In genomic region chr3:32109256-32109655, GRCh38 we compare ENCODE assay signal across 9 cellular contexts. TPM values are rescaled to one million over a fixed set of nuclear protein-coding genes. Genes with fewer than 3 reads are reported as not detected.
DNase-seq lines count a peak whose midpoint lies in the region; ATAC-seq, FAIRE-seq and TF ChIP-seq lines count a peak whose summit lies in the region.
"Had no signal": no experiment of that assay in that cellular context is flagged by ENCODE, and none has a peak within 500 bp of the region (broad histone marks: within the 10 kb centered on the region; RNA-seq: fewer than 3 reads in every experiment).

No MANE protein-coding gene starts in this region.

- intact Hi-C loops in posterior vena cava (cut with DNase I), result no loop called here

- no peak for FAIRE-seq in GM12892 (lab: Jason Lieb, UNC)

- H3K27me3 Mint-ChIP-seq in activated CD4-positive, alpha-beta memory T cell treated with anti-CD3 and anti-CD28 coated beads, Interleukin-2, amount 10 ng/mL, durations not matched to agents 7 days and 5 days, result no peaks in the 10 kb centered on the region
- H3K27me3 Mint-ChIP-seq in immature natural killer cell (ENCODE audit: low read depth in 3 of 3), result peaks cover 0 to 2% (median under 1%) of the 10 kb centered on the region in 3 donors

- POLR2A ChIA-PET in activated CD4-positive, alpha-beta memory T cell treated with anti-CD3 and anti-CD28 coated beads, Interleukin-2, amount 10 ng/mL, durations not matched to agents 7 days and 5 days (lab: Charles Lee), result no interaction called here

- H3K27ac Mint-ChIP-seq in activated CD4-positive, alpha-beta memory T cell treated with anti-CD3 and anti-CD28 coated beads, Interleukin-2, amount 10 ng/mL, durations not matched to agents 7 days and 5 days, result no peak overlapping the region
- H3K27ac Mint-ChIP-seq in immature natural killer cell, result no peak overlapping the region
- H3K27ac Mint-ChIP-seq: T-helper 2 cell treated with Interferon-gamma antibody and Interleukin-4, amounts not matched to agents 5 μg/mL and 100 μg/mL, for 36 hours had no signal

- H3K4me3 Mint-ChIP-seq in activated CD4-positive, alpha-beta memory T cell treated with anti-CD3 and anti-CD28 coated beads, Interleukin-2, amount 10 ng/mL, durations not matched to agents 7 days and 5 days, result no peak overlapping the region
- H3K4me3 Mint-ChIP-seq in immature natural killer cell, result peak overlapping the region in 1 of 5 donors; percentile 38
- H3K4me3 Mint-ChIP-seq: T-helper 2 cell treated with Interferon-gamma antibody and Interleukin-4, amounts not matched to agents 5 μg/mL and 100 μg/mL, for 36 hours had no signal

- peaks cover 56% of the 10 kb centered on the region for H3K4me1 Mint-ChIP-seq in activated CD4-positive, alpha-beta memory T cell treated with anti-CD3 and anti-CD28 coated beads, Interleukin-2, amount 10 ng/mL, durations not matched to agents 7 days and 5 days
- H3K4me1 Mint-ChIP-seq in immature natural killer cell, result peaks cover 42 to 68% of the 10 kb centered on the region in 2 donors

- CTCF ChIA-PET in activated CD4-positive, alpha-beta memory T cell treated with anti-CD3 and anti-CD28 coated beads, Interleukin-2, amount 10 ng/mL, durations not matched to agents 7 days and 5 days (lab: Charles Lee), result no interaction called here

- H3K9me3 Mint-ChIP-seq in activated CD4-positive, alpha-beta memory T cell treated with anti-CD3 and anti-CD28 coated beads, Interleukin-2, amount 10 ng/mL, durations not matched to agents 7 days and 5 days, result no peaks in the 10 kb centered on the region
- H3K9me3 Mint-ChIP-seq in immature natural killer cell, result peaks cover 0 to 3% (median under 1%) of the 10 kb centered on the region in 6 donors

- H3K36me3 Mint-ChIP-seq in activated CD4-positive, alpha-beta memory T cell treated with anti-CD3 and anti-CD28 coated beads, Interleukin-2, amount 10 ng/mL, durations not matched to agents 7 days and 5 days (ENCODE audit: low read depth), result peaks cover 16% of the 10 kb centered on the region
- H3K36me3 Mint-ChIP-seq in immature natural killer cell, result peaks cover 0 to 4% (median 3%) of the 10 kb centered on the region in 3 donors

- peak; percentile 81 for DNase-seq in DMS79 treated with DMSO at 0.1 percent for 48 hours (lab: John Stamatoyannopoulos, UW)
- DNase-seq in globus pallidus (ENCODE audit: low spot score), result peak; percentile 84
- DNase-seq in posterior vena cava (ENCODE audit: low spot score), result peak; percentile 95
- DNase-seq in activated CD4-positive, alpha-beta memory T cell treated with anti-CD3 and anti-CD28 coated beads, Interleukin-2, amount 10 ng/mL, durations not matched to agents 7 days and 5 days, result no peak
- no peak for DNase-seq in GM12892 (ENCODE audit: insufficient read length)
- DNase-seq in immature natural killer cell, result no peak
- no peak for DNase-seq in HPDE6-E6E7 (ENCODE audit: extremely low spot score)

- TF ChIP-seq POLR2A in GM12892 (IDR thresholded peaks at IDR 0.05; ENCODE audit: low read depth, low read length), result no peak

- no peak for ATAC-seq in SK-N-SH treated with all-trans-retinoic acid at 6 μM for 48 hours

TF ChIP-seq in SK-N-SH treated with all-trans-retinoic acid at 6 μM for 48 hours, 23 proteins besides CTCF, POLR2A, EP300 and RAD21:
- TF ChIP-seq SNAI2 (CRISPR knock-in tag; IDR thresholded peaks at IDR 0.05), result no peak
- 0 out of 2 replicates have a peak, but pooled peaks have one; percentile 9 for TF ChIP-seq ISL1 (CRISPR knock-in tag; IDR thresholded peaks at IDR 0.05)
- no peak for TF ChIP-seq ZNF70 (CRISPR knock-in tag; IDR thresholded peaks at IDR 0.05)
- no peak for TF ChIP-seq CREB5 (CRISPR knock-in tag; IDR thresholded peaks at IDR 0.05; ENCODE audit: low read depth)
- no peak for TF ChIP-seq CSDC2 (CRISPR knock-in tag; IDR thresholded peaks at IDR 0.05)
TF ChIP-seq in SK-N-SH treated with all-trans-retinoic acid at 6 μM for 48 hours: peak in this region for 1.

RNA-seq across cellular contexts. Expression of gene GPD1L, which starts 2.8 kb away (rescaled TPM):
- total RNA-seq in posterior vena cava, result 10 to 100 TPM; 41.0 to 47.4 TPM
- 10 to 100 TPM; 19.5 to 20.7 TPM for total RNA-seq in activated CD4-positive, alpha-beta memory T cell treated with anti-CD3 and anti-CD28 coated beads, Interleukin-2, amount 10 ng/mL, durations not matched to agents 7 days and 5 days
- polyA plus RNA-seq in GM12892 (2012; ENCODE audit: missing spikeins), result 2.6 TPM
- 10 to 100 TPM in 2 of 3 donors, 1 to 10 TPM in 1; 9.0 to 22.4 (median 20.8) TPM for polyA plus RNA-seq in immature natural killer cell

Comparison
In these comparisons a context has a peak if more than half of its experiments do, and no peak if none do; other contexts are left out.
1. DNase-seq: peak in DMS79 treated with DMSO at 0.1 percent for 48 hours (single experiment), globus pallidus (single experiment) and posterior vena cava (single experiment); none in activated CD4-positive, alpha-beta memory T cell treated with anti-CD3 and anti-CD28 coated beads, Interleukin-2, amount 10 ng/mL, durations not matched to agents 7 days and 5 days (single experiment), GM12892 (single experiment), immature natural killer cell (0 of 3) and HPDE6-E6E7 (single experiment).